3 cellular contexts compared by ENCODE assay signal in genomic region chr3:112773-113172, GRCh38.
TF ChIP-seq lines count a peak whose summit lies in the region.

No MANE protein-coding gene starts in this region.

TF ChIP-seq in HEK293, 187 proteins besides CTCF, POLR2A, EP300 and RAD21:
- TF ChIP-seq ZNF433 (tag by site-specific recombination; IDR thresholded peaks at IDR 0.05; ENCODE audit: low read depth) (no peak), ZSCAN18 (tag by site-specific recombination; IDR thresholded peaks at IDR 0.05) (no peak), MYNN (tag by site-specific recombination; IDR thresholded peaks at IDR 0.05; ENCODE audit: borderline replicate concordance) (no peak), ZNF660 (tag by site-specific recombination; IDR thresholded peaks at IDR 0.05) (no peak), ZNF10 (tag by site-specific recombination; IDR thresholded peaks at IDR 0.05) (peak; percentile 97)

TF ChIP-seq in K562, 482 proteins besides CTCF, POLR2A, EP300 and RAD21:
- TF ChIP-seq TRIM24 (IDR thresholded peaks at IDR 0.05) (no peak), RBM25 (IDR thresholded peaks at IDR 0.05; ENCODE audit: low read depth, low read length, severe bottlenecking) (peak; percentile 20), ZNF134 (CRISPR knock-in tag; conservative IDR thresholded peaks at IDR 0.05) (peak; percentile 95)
TF ChIP-seq in K562: peak in this region for 2.

TF ChIP-seq in H1, 55 proteins besides CTCF, POLR2A, EP300 and RAD21:
- TF ChIP-seq, protein P1, sequence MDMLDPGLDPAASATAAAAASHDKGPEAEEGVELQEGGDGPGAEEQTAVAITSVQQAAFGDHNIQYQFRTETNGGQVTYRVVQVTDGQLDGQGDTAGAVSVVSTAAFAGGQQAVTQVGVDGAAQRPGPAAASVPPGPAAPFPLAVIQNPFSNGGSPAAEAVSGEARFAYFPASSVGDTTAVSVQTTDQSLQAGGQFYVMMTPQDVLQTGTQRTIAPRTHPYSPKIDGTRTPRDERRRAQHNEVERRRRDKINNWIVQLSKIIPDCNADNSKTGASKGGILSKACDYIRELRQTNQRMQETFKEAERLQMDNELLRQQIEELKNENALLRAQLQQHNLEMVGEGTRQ (IDR thresholded peaks at IDR 0.05; ENCODE audit: low read length) = no peak
- no peak for TF ChIP-seq POLR2AphosphoS5 (IDR thresholded peaks at IDR 0.05; ENCODE audit: low read depth, low read length)
- peak; percentile 77 for TF ChIP-seq KDM1A (IDR thresholded peaks at IDR 0.05; ENCODE audit: borderline replicate concordance, low read length)
- TF ChIP-seq HDAC2 (IDR thresholded peaks at IDR 0.05; ENCODE audit: borderline replicate concordance in 1 of 2, low read depth in 2 of 2, low read length in 2 of 2) = no peak
